In genomic region chr1:226397011-226397926, GRCh38 we compare ENCODE assay signal across 15 cellular contexts. TPM values are rescaled to one million over a fixed set of nuclear protein-coding genes. Genes with fewer than 3 reads are reported as not detected.
DNase-seq lines count a peak whose midpoint lies in the region; ATAC-seq and TF ChIP-seq lines count a peak whose summit lies in the region.
"Had no signal": no experiment of that assay in that cellular context is flagged by ENCODE, and none has a peak within 500 bp of the region (broad histone marks: within the 10 kb centered on the region; RNA-seq: fewer than 3 reads in every experiment).

No MANE protein-coding gene starts in this region.

- no peak for DNase-seq in CD8-positive, alpha-beta memory T cell
- no peak for DNase-seq in stimulated activated CD4-positive, alpha-beta T cell treated with anti-CD3 and anti-CD28 coated beads, Interleukin-1b, Interleukin-23, amount 100 ng/mL, for 48 hours
- DNase-seq in GM13976 (ENCODE audit: low spot score): no peak
- DNase-seq: activated CD8-positive, alpha-beta memory T cell treated with anti-CD3 and anti-CD28 coated beads, Interleukin-2, amount 10 ng/mL, durations not matched to agents 7 days and 5 days; activated naive CD4-positive, alpha-beta T cell treated with anti-CD3 and anti-CD28 coated beads for 36 hours; glutamatergic neuron; NCI-H1436; PC-9; stimulated activated CD4-positive, alpha-beta T cell treated with anti-CD3 and anti-CD28 coated beads, Interleukin-4, amount 100 ng/mL, for 24 hours had no signal

- TF ChIP-seq CTCF in VCaP (conservative IDR thresholded peaks at IDR 0.05): no peak
- no peak for TF ChIP-seq CTCF in gastroesophageal sphincter (IDR thresholded peaks at IDR 0.05)
- no peak for TF ChIP-seq CTCF in nephron (IDR thresholded peaks at IDR 0.05; ENCODE audit: unreplicated experiment in 3 of 3)
- no peak for TF ChIP-seq CTCF in GM13976 (IDR thresholded peaks at IDR 0.05; ENCODE audit: borderline replicate concordance, control extremely low read depth, extremely low read depth, insufficient read depth, missing control alignments)

- no peak for TF ChIP-seq POLR2A in gastroesophageal sphincter (IDR thresholded peaks at IDR 0.05)

- no peak overlapping the region for H3K4me3 Mint-ChIP-seq in CD8-positive, alpha-beta memory T cell
- peak overlapping the region in 1 of 3 experiments; percentile 7 for H3K4me3 Mint-ChIP-seq in nephron
- H3K4me3 Mint-ChIP-seq: activated CD8-positive, alpha-beta memory T cell treated with anti-CD3 and anti-CD28 coated beads, Interleukin-2, amount 10 ng/mL, durations not matched to agents 7 days and 5 days; activated naive CD4-positive, alpha-beta T cell treated with anti-CD3 and anti-CD28 coated beads for 36 hours had no signal

- in situ Hi-C loops in GM13976 (cut with MboI; ENCODE audit: low sequenced_read_pairs, unreplicated experiment): no loop called here

- H3K27me3 ChIP-seq in CD8-positive, alpha-beta memory T cell (ENCODE audit: insufficient read depth, low read length, poor library complexity, severe bottlenecking): no peaks in the 10 kb centered on the region
- H3K27me3 ChIP-seq in gastroesophageal sphincter: no peaks in the 10 kb centered on the region

- H3K4me1 Mint-ChIP-seq in CD8-positive, alpha-beta memory T cell: peaks cover 48 to 78% (median 74%) of the 10 kb centered on the region in 3 donors
- H3K4me1 Mint-ChIP-seq in nephron: peaks cover 38% of the 10 kb centered on the region

- peak; percentile 73 for ATAC-seq in gastroesophageal sphincter
- no peak for ATAC-seq in HG02759 (IDR thresholded peaks at IDR 0.05; ENCODE audit: unreplicated experiment)
- ATAC-seq in HG03354 (IDR thresholded peaks at IDR 0.05; ENCODE audit: poor library complexity, severe bottlenecking, unreplicated experiment): no peak
- ATAC-seq: activated CD8-positive, alpha-beta memory T cell treated with anti-CD3 and anti-CD28 coated beads, Interleukin-2, amount 10 ng/mL, durations not matched to agents 7 days and 5 days; SK-N-SH treated with all-trans-retinoic acid at 6 μM for 48 hours had no signal

- peak overlapping the region in 6 of 8 donors; percentile 36 to 67 (median 58) for H3K27ac Mint-ChIP-seq in CD8-positive, alpha-beta memory T cell
- H3K27ac Mint-ChIP-seq in nephron: peak overlapping the region; percentile 77 to 83 (median 79)
- H3K27ac Mint-ChIP-seq: activated CD8-positive, alpha-beta memory T cell treated with anti-CD3 and anti-CD28 coated beads, Interleukin-2, amount 10 ng/mL, durations not matched to agents 7 days and 5 days; activated naive CD4-positive, alpha-beta T cell treated with anti-CD3 and anti-CD28 coated beads for 36 hours had no signal

- TF ChIP-seq EP300 in gastroesophageal sphincter (IDR thresholded peaks at IDR 0.05): no peak

- H3K4me1 ChIP-seq in CD8-positive, alpha-beta memory T cell (ENCODE audit: insufficient read depth, low read length): no peaks in the 10 kb centered on the region
- H3K4me1 ChIP-seq in gastroesophageal sphincter: peaks cover 0 to 58% (median 13%) of the 10 kb centered on the region in 3 donors

- CTCF ChIA-PET in CD8-positive, alpha-beta memory T cell (lab: Charles Lee): interaction anchor here (1.0 to 3.9 kb wide), 2 partner anchors 9 to 10 kb away, joined by 3 to 23 read pairs; partner anchors contain the start of gene PARP1

- no peaks in the 10 kb centered on the region for H3K27me3 Mint-ChIP-seq in CD8-positive, alpha-beta memory T cell
- H3K27me3 Mint-ChIP-seq in nephron (ENCODE audit: low read depth): no peaks in the 10 kb centered on the region
- H3K27me3 Mint-ChIP-seq: activated CD8-positive, alpha-beta memory T cell treated with anti-CD3 and anti-CD28 coated beads, Interleukin-2, amount 10 ng/mL, durations not matched to agents 7 days and 5 days had no signal

- no peak overlapping the region for H3K27ac ChIP-seq in CD8-positive, alpha-beta memory T cell (ENCODE audit: low read depth, low read length)
- peak overlapping the region; percentile 89; the same call in 1 of the 2 replicates for H3K27ac ChIP-seq in VCaP
- H3K27ac ChIP-seq in gastroesophageal sphincter: peak overlapping the region; percentile 29 to 48 (median 42)
- H3K27ac ChIP-seq: PC-9 had no signal

- H3K9me3 Mint-ChIP-seq in CD8-positive, alpha-beta memory T cell: no peaks in the 10 kb centered on the region
- no peaks in the 10 kb centered on the region for H3K9me3 Mint-ChIP-seq in nephron
- H3K9me3 Mint-ChIP-seq: activated naive CD4-positive, alpha-beta T cell treated with anti-CD3 and anti-CD28 coated beads for 36 hours had no signal

- 38 to 50% methylated on average over 4 to 5 of the region's 8 CpGs for WGBS in gastroesophageal sphincter (ENCODE audit: low coverage in 1 of 2), 2 donors

- POLR2A ChIA-PET in CD8-positive, alpha-beta memory T cell (lab: Charles Lee): no interaction called here

- H3K36me3 Mint-ChIP-seq in CD8-positive, alpha-beta memory T cell: peaks cover 6 to 91% (median 29%) of the 10 kb centered on the region in 3 donors
- H3K36me3 Mint-ChIP-seq in nephron (ENCODE audit: low read depth): peaks cover 82% of the 10 kb centered on the region

- no peaks in the 10 kb centered on the region for H3K9me3 ChIP-seq in CD8-positive, alpha-beta memory T cell (ENCODE audit: low read length)
- H3K9me3 ChIP-seq in gastroesophageal sphincter: no peaks in the 10 kb centered on the region

- H3K36me3 ChIP-seq in CD8-positive, alpha-beta memory T cell (ENCODE audit: insufficient read depth, low read length): peaks cover 19% of the 10 kb centered on the region
- peaks cover 0 to 63% of the 10 kb centered on the region in 2 donors for H3K36me3 ChIP-seq in gastroesophageal sphincter

- no peak overlapping the region for H3K4me3 ChIP-seq in CD8-positive, alpha-beta memory T cell (ENCODE audit: low read length)
- no peak overlapping the region for H3K4me3 ChIP-seq in gastroesophageal sphincter
- H3K4me3 ChIP-seq: PC-9 had no signal

RNA-seq across cellular contexts. Expression of gene PARP1, which starts 10.6 kb away (rescaled TPM):
- total RNA-seq in CD8-positive, alpha-beta memory T cell: 100 to 1,000 TPM; 224 to 234 TPM
- polyA plus RNA-seq in CD8-positive, alpha-beta memory T cell: 137 TPM
- 100 to 1,000 TPM in 2 of 4 donors, 10 to 100 TPM in 2; 77.4 to 147 (median 95.6) TPM for total RNA-seq in gastroesophageal sphincter
